1 cellular context compared by ENCODE assay signal in the genomic region with DNA sequence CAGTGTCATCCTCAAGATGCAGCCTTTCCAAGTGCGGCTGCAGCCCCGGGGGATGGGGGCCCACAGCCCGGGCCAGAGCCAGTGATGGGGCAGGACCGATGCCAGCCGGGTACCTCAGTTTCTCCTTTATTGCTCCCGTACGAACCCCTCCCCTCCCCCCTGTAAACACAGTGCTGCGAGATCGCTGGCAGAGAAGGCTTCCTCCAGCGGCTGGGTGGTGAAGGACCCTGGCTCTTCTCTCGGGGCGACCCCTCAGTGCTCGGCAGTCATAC. TPM values are rescaled to one million over a fixed set of nuclear protein-coding genes. Genes with fewer than 3 reads are reported as not detected.
"Had no signal": no experiment of that assay in that cellular context is flagged by ENCODE, and none has a peak within 500 bp of the region (broad histone marks: within the 10 kb centered on the region; RNA-seq: fewer than 3 reads in every experiment).

No MANE protein-coding gene starts in this region.

RNA-seq across cellular contexts. Expression of gene CYP21A2, which starts 2.8 kb away (rescaled TPM):
- total RNA-seq: bronchial epithelial cell had no signal
